13 cellular contexts compared by ENCODE assay signal in the genomic region with DNA sequence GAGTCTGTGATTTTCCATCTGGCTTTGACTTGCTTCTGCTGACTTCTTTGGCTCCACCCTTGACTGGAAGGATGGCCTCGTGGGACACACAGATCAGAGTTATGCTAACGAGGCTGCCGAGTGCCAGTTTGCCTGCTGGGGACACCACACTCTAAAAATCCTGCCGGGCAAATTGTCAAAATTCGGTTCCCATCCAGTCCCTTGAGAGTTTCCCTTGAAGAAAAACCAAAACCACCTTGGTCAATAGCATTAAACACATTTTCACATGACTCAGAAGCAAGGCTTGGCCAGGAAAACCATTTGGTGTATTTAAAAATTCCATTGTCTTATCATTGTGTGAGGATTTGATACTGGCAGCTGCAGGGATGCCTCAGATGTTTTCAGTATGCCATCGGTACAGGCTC. TPM values are rescaled to one million over a fixed set of nuclear protein-coding genes. Genes with fewer than 3 reads are reported as not detected.
A peak's percentile ranks its signal among the peaks of the same experiment; 100 is the strongest.
DNase-seq lines count a peak whose midpoint lies in the region; ATAC-seq, FAIRE-seq and TF ChIP-seq lines count a peak whose summit lies in the region.
"Had no signal": no experiment of that assay in that cellular context is flagged by ENCODE, and none has a peak within 500 bp of the region (broad histone marks: within the 10 kb centered on the region; RNA-seq: fewer than 3 reads in every experiment).

No MANE protein-coding gene starts in this region.

- H3K4me2 ChIP-seq in mammary epithelial cell (ENCODE audit: insufficient read depth, low read depth, low read length) (peak overlapping the region; percentile 41), HepG2 (ENCODE audit: low read depth, low read length) (no peak overlapping the region)

- H3K4me1 ChIP-seq in mammary epithelial cell (ENCODE audit: insufficient read depth, low read length) (peaks cover 9% of the 10 kb centered on the region), HepG2 (ENCODE audit: insufficient read depth, low read length) (no peaks in the 10 kb centered on the region)
- no peaks in the 10 kb centered on the region for H3K4me1 ChIP-seq in effector memory CD4-positive, alpha-beta T cell (ENCODE audit: control insufficient read depth, insufficient read depth, low read length, poor library complexity, severe bottlenecking)
- H3K4me1 ChIP-seq: upper lobe of left lung had no signal

- H3K36me3 ChIP-seq in mammary epithelial cell (ENCODE audit: insufficient read depth, low read length) = no peaks in the 10 kb centered on the region
- H3K36me3 ChIP-seq in HepG2 (replicated peaks in 1 of 2; ENCODE audit: control insufficient read depth in 1 of 2, insufficient read depth in 2 of 2, low read length in 2 of 2) = no peaks in the 10 kb centered on the region
- H3K36me3 ChIP-seq in effector memory CD4-positive, alpha-beta T cell (ENCODE audit: control insufficient read depth, insufficient read depth, low read length) = no peaks in the 10 kb centered on the region
- H3K36me3 ChIP-seq: upper lobe of left lung had no signal

- no peak for FAIRE-seq in HepG2 (lab: Jason Lieb, UNC)

- POLR2A ChIA-PET in AG04450 (lab: Yijun Ruan, JAX) = no interaction called here
- POLR2A ChIA-PET in HepG2 (lab: Yijun Ruan, JAX) = no interaction called here

- CTCF ChIA-PET in AG04450 (lab: Charles Lee) = no interaction called here
- CTCF ChIA-PET in mammary epithelial cell (lab: Charles Lee; ENCODE audit: low non-redundant PET) = no interaction called here
- CTCF ChIA-PET in HepG2 (lab: Yijun Ruan, JAX; ENCODE audit: low intra/inter-chr PET ratio, low total read pairs) = no interaction called here

- H3K4me3 ChIP-seq in AG04450 (ENCODE audit: low read depth, low read length) (no peak overlapping the region), mammary epithelial cell (replicated peaks in 1 of 3; ENCODE audit: insufficient read depth in 1 of 3, low read depth in 2 of 3, low read length in 3 of 3) (no peak overlapping the region), HepG2 (replicated peaks in 1 of 3; ENCODE audit: insufficient read depth in 1 of 3, low read depth in 2 of 3, low read length in 3 of 3) (no peak overlapping the region)
- H3K4me3 ChIP-seq in effector memory CD4-positive, alpha-beta T cell (ENCODE audit: insufficient read depth, low read depth, low read length, poor library complexity, severe bottlenecking) = no peak overlapping the region
- H3K4me3 ChIP-seq: lung, upper lobe of left lung had no signal

- no peak overlapping the region for H3K27ac ChIP-seq in AG04450 (ENCODE audit: low read depth, low read length)
- no peak overlapping the region for H3K27ac ChIP-seq in mammary epithelial cell (ENCODE audit: insufficient read depth, low read depth, low read length)
- H3K27ac ChIP-seq in HepG2 (ENCODE audit: extremely low read length, insufficient read depth, low read length) = no peak overlapping the region
- no peak overlapping the region for H3K27ac ChIP-seq in effector memory CD4-positive, alpha-beta T cell (ENCODE audit: insufficient read depth, low read length, poor library complexity, severe bottlenecking)
- H3K27ac ChIP-seq: epithelial cell of prostate, upper lobe of left lung had no signal

- dilution Hi-C loops in mammary epithelial cell (cut with HindIII; ENCODE audit: low sequenced_read_pairs) = no loop called here

- H2AFZ ChIP-seq in mammary epithelial cell (ENCODE audit: low read depth, low read length) (peak overlapping the region; percentile 73), HepG2 (ENCODE audit: low read length) (no peak overlapping the region)

- H3K27me3 ChIP-seq in AG04450 (ENCODE audit: control insufficient read depth, insufficient read depth, low read length) (no peaks in the 10 kb centered on the region), mammary epithelial cell (ENCODE audit: insufficient read depth, low read length) (no peaks in the 10 kb centered on the region), HepG2 (ENCODE audit: control insufficient read depth in 1 of 2, insufficient read depth in 2 of 2, low read length in 2 of 2) (peaks cover 0 to 6% of the 10 kb centered on the region in 2 experiments; a peak in 1 of 5 replicates)
- H3K27me3 ChIP-seq in effector memory CD4-positive, alpha-beta T cell (replicated peaks; ENCODE audit: control insufficient read depth, insufficient read depth, low read length, poor library complexity, severe bottlenecking) = no peaks in the 10 kb centered on the region
- H3K27me3 ChIP-seq: upper lobe of left lung had no signal

- TF ChIP-seq EP300 in HepG2 (IDR thresholded peaks at IDR 0.05; ENCODE audit: low read depth in 2 of 2, low read length in 2 of 2) (no peak), HepG2 (CRISPR knock-in tag; IDR thresholded peaks at IDR 0.05; ENCODE audit: borderline replicate concordance) (no peak)

- DNase-seq in AG04450 (ENCODE audit: low read depth, low spot score) = peak; percentile 36
- DNase-seq in NCI-H1694 (lab: John Stamatoyannopoulos, UW) = peak; percentile 35
- DNase-seq in mammary epithelial cell = peak; percentile 63
- peak; percentile 100 for DNase-seq in myocyte (ENCODE audit: low read depth)
- no peak for DNase-seq in HepG2 (ENCODE audit: low spot score)
- no peak for DNase-seq in cerebellar cortex (ENCODE audit: low spot score)
- no peak for DNase-seq in activated T-cell treated with anti-CD3 and anti-CD28 coated beads, Interleukin-2, amount 50 U/mL, for 1 hour
- no peak for DNase-seq in effector memory CD4-positive, alpha-beta T cell
- DNase-seq: NCI-H345, upper lobe of left lung had no signal

- H3K79me2 ChIP-seq in mammary epithelial cell (ENCODE audit: insufficient read depth, low read length) = no peaks in the 10 kb centered on the region
- no peaks in the 10 kb centered on the region for H3K79me2 ChIP-seq in HepG2 (ENCODE audit: insufficient read depth, low read length)

- intact Hi-C loops in mammary epithelial cell (cut with micrococcal nuclease) (no loop called here), HepG2 (cut with micrococcal nuclease; ENCODE audit: unreplicated experiment) (no loop called here)

- 13% methylated on average over 6 of the region's 6 CpGs for WGBS in mammary epithelial cell (ENCODE audit: low coverage, missing lambda C conversion rate)
- 17% methylated on average over 6 of the region's 6 CpGs for WGBS in HepG2 (ENCODE audit: low lambda C conversion rate)

- BruUV-seq in mammary epithelial cell (replicated peaks; lab: Mats Ljungman, UMichigan) (no TSS peak), HepG2 (replicated peaks; lab: Mats Ljungman, UMichigan) (no TSS peak)

- TF ChIP-seq POLR2A in HepG2 (IDR thresholded peaks at IDR 0.05; ENCODE audit: insufficient read depth in 1 of 2, low read depth in 2 of 2, low read length in 2 of 2) = no peak

- TF ChIP-seq CTCF in AG04450 (IDR thresholded peaks at IDR 0.05; ENCODE audit: low read depth, low read length) (no peak), mammary epithelial cell (conservative IDR thresholded peaks at IDR 0.05 in 1 of 2, IDR thresholded peaks at IDR 0.05 in 1 of 2; ENCODE audit: extremely low read depth in 1 of 2, insufficient read depth in 1 of 2, low read depth in 1 of 2, low read length in 2 of 2) (no peak), HepG2 (CRISPR knock-in tag; IDR thresholded peaks at IDR 0.05) (no peak)

- ATAC-seq in HepG2 = no peak
- ATAC-seq: activated T-helper 17 cell treated with anti-CD3 and anti-CD28 coated beads, Interleukin-2, amount 50 U/mL, for 72 hours had no signal

- H3K9ac ChIP-seq in mammary epithelial cell (ENCODE audit: insufficient read depth, low read length) (no peak overlapping the region), HepG2 (ENCODE audit: insufficient read depth, low read depth, low read length) (no peak overlapping the region)

- H4K20me1 ChIP-seq in mammary epithelial cell (ENCODE audit: insufficient read depth, low read length) (no peaks in the 10 kb centered on the region), HepG2 (ENCODE audit: insufficient read depth, low read length) (no peaks in the 10 kb centered on the region)

- no peaks in the 10 kb centered on the region for H3K9me3 ChIP-seq in AG04450 (ENCODE audit: control insufficient read depth, insufficient read depth, low read length)
- H3K9me3 ChIP-seq in mammary epithelial cell (replicated peaks; ENCODE audit: insufficient read depth, low read length) = no peaks in the 10 kb centered on the region
- H3K9me3 ChIP-seq in HepG2 (ENCODE audit: low read length) = no peaks in the 10 kb centered on the region
- H3K9me3 ChIP-seq in effector memory CD4-positive, alpha-beta T cell (ENCODE audit: control insufficient read depth, low read length) = no peaks in the 10 kb centered on the region
- H3K9me3 ChIP-seq: upper lobe of left lung had no signal

- no peak for TF ChIP-seq RAD21 in HepG2 (CRISPR knock-in tag; IDR thresholded peaks at IDR 0.05)

- in situ Hi-C loops in mammary epithelial cell (cut with MboI; ENCODE audit: low sequenced_read_pairs in 2 of 2) = loop anchor here in 1 of 2 donors (10.0 kb wide), 1 partner anchor 109 kb away; no protein-coding TSS in a partner anchor
- in situ Hi-C loops in HepG2 (cut with HindIII; ENCODE audit: extremely low pct_ligation_motif_present, low pct_unique_long_range_greater_than_20kb) = loop anchor here (25.0 kb wide), 1 partner anchor 406 kb away; no protein-coding TSS in a partner anchor

RNA-seq across cellular contexts. Expression of a gene that starts 41.4 kb away (rescaled TPM):
- polyA plus RNA-seq in AG04450 (2011; rRNA removed) (10.6 and 12.5 TPM in 2 replicates), mammary epithelial cell (0.25 TPM), HepG2 (2011; rRNA removed) (not detected in 2 replicates)
- polyA minus RNA-seq in AG04450 (2011; rRNA and poly(A)+ RNA removed) = 10.1 and 11.0 TPM in 2 replicates
- total RNA-seq in mammary epithelial cell (under 1 TPM; 0.33 to 0.71 TPM), myocyte (27.1 and 27.9 TPM in 2 replicates), HepG2 (2016; rRNA removed; fragmentation: Illumina TruSeq; extraction: Trizol) (not detected in 2 replicates)
- not detected for polyA minus RNA-seq in mammary epithelial cell
- polyA plus RNA-seq in myocyte (2012) = 38.1 TPM
- not detected in 2 replicates for total RNA-seq in HepG2 (2016; cell fraction: cytosol; rRNA removed; fragmentation: Illumina TruSeq; extraction: Trizol; ENCODE audit: low read depth)
- not detected in 2 replicates for total RNA-seq in HepG2 (2016; cell fraction: insoluble cytoplasmic fraction; rRNA removed; fragmentation: Illumina TruSeq; extraction: Trizol)
- 0.15 TPM in 1 of 2 replicates, not detected in the other for total RNA-seq in HepG2 (2016; cell fraction: membrane; rRNA removed; fragmentation: Illumina TruSeq; extraction: Trizol)
- not detected in 2 replicates for total RNA-seq in HepG2 (2016; cell fraction: nucleus; rRNA removed; fragmentation: Illumina TruSeq; extraction: Trizol)
- polyA plus RNA-seq in HepG2 (2011; cell fraction: cytosol; rRNA removed) = 0.01 TPM in 1 of 2 replicates, not detected in the other
- not detected in 2 replicates for polyA plus RNA-seq in HepG2 (2011; cell fraction: nucleus; rRNA removed)
- polyA plus RNA-seq in HepG2 (2012) = not detected in 2 replicates
- not detected in 2 replicates for polyA plus RNA-seq in HepG2 (2016; cell fraction: cytosol; fragmentation: Illumina TruSeq; extraction: Trizol; ENCODE audit: low read depth)
- polyA plus RNA-seq in HepG2 (2016; cell fraction: insoluble cytoplasmic fraction; fragmentation: Illumina TruSeq; extraction: Trizol; ENCODE audit: low read depth) = not detected in 2 replicates
- polyA plus RNA-seq in HepG2 (2016; cell fraction: membrane; fragmentation: Illumina TruSeq; extraction: Trizol; ENCODE audit: low read depth) = not detected in 2 replicates
- polyA plus RNA-seq in HepG2 (2016; cell fraction: nucleus; fragmentation: Illumina TruSeq; extraction: Trizol; ENCODE audit: insufficient read depth, low read depth) = not detected in 2 replicates
- not detected in 2 replicates for polyA minus RNA-seq in HepG2 (2011; rRNA and poly(A)+ RNA removed; ENCODE audit: low replicate concordance)
- not detected in 2 replicates for polyA minus RNA-seq in HepG2 (2011; cell fraction: cytosol; rRNA and poly(A)+ RNA removed)
- not detected in 2 replicates for polyA minus RNA-seq in HepG2 (2011; cell fraction: nucleus; rRNA and poly(A)+ RNA removed)
- total RNA-seq: activated T-helper 17 cell treated with anti-CD3 and anti-CD28 coated beads, Interleukin-2, amount 50 U/mL, for 72 hours had no signal

Comparison
In these comparisons a context has a peak if more than half of its experiments do, and no peak if none do; other contexts are left out.
1. DNase-seq: peak in AG04450 (single experiment), NCI-H1694 (single experiment), mammary epithelial cell (single experiment) and myocyte (single experiment); none in HepG2 (single experiment), cerebellar cortex (single experiment), activated T-cell treated with anti-CD3 and anti-CD28 coated beads, Interleukin-2, amount 50 U/mL, for 1 hour (single experiment) and effector memory CD4-positive, alpha-beta T cell (0 of 3).
2. RNA of a gene that starts 41.4 kb away (total RNA-seq): 27.1 to 27.9 TPM in myocyte; 0.33 to 0.71 TPM in mammary epithelial cell and 0.15 TPM in HepG2; every median in the first group is over 10 times any median in the second.